9 cellular contexts compared by ENCODE assay signal in genomic region chr7:29239638-29240037, GRCh38. TPM values are rescaled to one million over a fixed set of nuclear protein-coding genes. Genes with fewer than 3 reads are reported as not detected.
DNase-seq lines count a peak whose midpoint lies in the region; ATAC-seq and TF ChIP-seq lines count a peak whose summit lies in the region.
"Had no signal": no experiment of that assay in that cellular context is flagged by ENCODE, and none has a peak within 500 bp of the region (broad histone marks: within the 10 kb centered on the region; RNA-seq: fewer than 3 reads in every experiment).

No MANE protein-coding gene starts in this region.

- H3K9me3 Mint-ChIP-seq in immature natural killer cell (no peaks in the 10 kb centered on the region), glutamatergic neuron (ENCODE audit: unreplicated experiment) (peaks cover 4% of the 10 kb centered on the region)

- in situ Hi-C loops in SK-MEL-5 (cut with HindIII; ENCODE audit: low pct_unique_long_range_greater_than_20kb, low sequenced_read_pairs), result no loop called here

- no peak overlapping the region for H3K4me3 ChIP-seq in GM12864 (ENCODE audit: low read depth, low read length)

- H3K4me3 Mint-ChIP-seq in immature natural killer cell (no peak overlapping the region), glutamatergic neuron (ENCODE audit: unreplicated experiment) (no peak overlapping the region)
- H3K4me3 Mint-ChIP-seq: activated naive CD8-positive, alpha-beta T cell had no signal

- DNase-seq in AG09319 (ENCODE audit: extremely low read depth, low read depth) (no peak), GM12864 (ENCODE audit: low read depth) (no peak), SK-MEL-5 (ENCODE audit: low read depth, low spot score) (peak; percentile 70), immature natural killer cell (peak in 2 of 3 donors; percentile 14 to 17), glutamatergic neuron (no peak), COLO668 (lab: John Stamatoyannopoulos, UW; ENCODE audit: unreplicated experiment) (no peak), SW480 (ENCODE audit: low spot score) (no peak)

- H3K4me1 Mint-ChIP-seq in immature natural killer cell (peaks cover 22 to 39% of the 10 kb centered on the region in 2 donors), glutamatergic neuron (ENCODE audit: low read depth, unreplicated experiment) (peaks cover 7% of the 10 kb centered on the region)

- peak; percentile 9 for TF ChIP-seq CTCF in AG09319 (IDR thresholded peaks at IDR 0.05; ENCODE audit: low read depth, low read length)
- peak; percentile 67 for TF ChIP-seq CTCF in GM12864 (IDR thresholded peaks at IDR 0.05; ENCODE audit: low read depth, low read length, missing control alignments)
- TF ChIP-seq CTCF in glutamatergic neuron (IDR thresholded peaks at IDR 0.05; ENCODE audit: partially characterized antibody, unreplicated experiment), result no peak

- peak overlapping the region in 1 of 6 donors; percentile 44 for H3K27ac Mint-ChIP-seq in immature natural killer cell
- no peak overlapping the region for H3K27ac Mint-ChIP-seq in glutamatergic neuron (ENCODE audit: unreplicated experiment)
- H3K27ac Mint-ChIP-seq: activated naive CD8-positive, alpha-beta T cell had no signal

- ATAC-seq in HG03442 (IDR thresholded peaks at IDR 0.05; ENCODE audit: unreplicated experiment), result no peak

- H3K27me3 Mint-ChIP-seq in immature natural killer cell (ENCODE audit: low read depth in 3 of 3) (peaks cover 0 to 6% (median 2%) of the 10 kb centered on the region in 3 donors), glutamatergic neuron (ENCODE audit: unreplicated experiment) (peaks cover 7% of the 10 kb centered on the region)
- H3K27me3 Mint-ChIP-seq: activated naive CD8-positive, alpha-beta T cell had no signal

- H3K36me3 Mint-ChIP-seq in immature natural killer cell (peaks cover 0 to 12% (median 0%) of the 10 kb centered on the region in 3 donors), glutamatergic neuron (ENCODE audit: unreplicated experiment) (peaks cover 14% of the 10 kb centered on the region)
- H3K36me3 Mint-ChIP-seq: activated naive CD8-positive, alpha-beta T cell had no signal

RNA-seq across cellular contexts. Expression of gene CHN2, which starts 45.1 kb away (rescaled TPM):
- 39.5 and 40.5 TPM in 2 replicates for total RNA-seq in SK-MEL-5 (2014; rRNA removed; shearing (Covaris generic))
- polyA plus RNA-seq in SK-MEL-5 (2015; cell fraction: cytosol; rRNA removed), result 36.7 and 41.7 TPM in 2 replicates
- polyA plus RNA-seq in SK-MEL-5 (2015; cell fraction: nucleus; rRNA removed), result 41.4 and 48.4 TPM in 2 replicates
- polyA plus RNA-seq in immature natural killer cell, result 10 to 100 TPM in 2 of 3 donors, 1 to 10 TPM in 1; 7.7 to 23.9 (median 14.6) TPM
- total RNA-seq in glutamatergic neuron (ENCODE audit: unreplicated experiment), result 63.2 TPM

Comparison
In these comparisons a context has a peak if more than half of its experiments do, and no peak if none do; other contexts are left out.
1. DNase-seq: peak in SK-MEL-5 (single experiment) and immature natural killer cell (2 of 3); none in AG09319 (single experiment), GM12864 (single experiment), glutamatergic neuron (single experiment), COLO668 (single experiment) and SW480 (single experiment).